ENCODE assay signal across 22 cellular contexts in the genomic region with DNA sequence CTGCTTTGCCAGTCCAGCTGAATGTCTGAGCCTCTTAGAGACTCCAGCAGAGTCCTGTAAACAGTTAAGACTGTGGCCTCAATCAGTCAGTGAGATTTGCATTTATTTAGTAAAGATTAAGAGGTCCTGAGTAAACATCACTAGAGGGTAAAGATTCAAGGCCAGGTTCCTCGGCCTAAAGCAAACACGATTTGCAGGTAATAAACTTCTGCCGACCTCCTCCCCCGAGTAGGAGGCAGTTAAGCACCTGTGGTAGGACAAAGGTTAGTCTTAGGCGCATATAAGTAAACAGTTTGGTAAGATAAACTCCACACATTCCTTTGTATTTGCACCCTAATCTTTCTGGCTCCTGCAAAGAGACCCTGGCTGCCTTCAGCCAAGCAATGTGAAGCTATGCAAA.
"Had no signal": no experiment of that assay in that cellular context is flagged by ENCODE, and none has a peak within 500 bp of the region (broad histone marks: within the 10 kb centered on the region; RNA-seq: fewer than 3 reads in every experiment).

No MANE protein-coding gene starts in this region.

- H3K4me1 Mint-ChIP-seq: activated naive CD8-positive, alpha-beta T cell treated with anti-CD3 and anti-CD28 coated beads for 36 hours; activated T-helper 17 cell treated with anti-CD3 and anti-CD28 coated beads, Interleukin-2, amount 50 U/mL, for 72 hours; immature natural killer cell; memory B cell; naive thymus-derived CD4-positive, alpha-beta T cell; neural progenitor cell; stimulated activated effector memory CD8-positive, alpha-beta T cell treated with anti-CD3 and anti-CD28 coated beads, Interleukin-12 subunit alpha, Interleukin-12 subunit beta, amount 100 ng/mL, for 72 hours had no signal

- H3K4me3 ChIP-seq: neural progenitor cell, stomach, upper lobe of left lung had no signal

- H3K27ac ChIP-seq: neural progenitor cell, stomach, upper lobe of left lung had no signal

- H3K9me3 Mint-ChIP-seq: activated T-helper 17 cell treated with anti-CD3 and anti-CD28 coated beads, Interleukin-2, amount 50 U/mL, for 72 hours had no signal

- H3K9ac ChIP-seq: neural progenitor cell had no signal

- H3K27me3 Mint-ChIP-seq: activated CD8-positive, alpha-beta T cell treated with anti-CD3 and anti-CD28 coated beads for 36 hours; activated naive CD8-positive, alpha-beta T cell treated with anti-CD3 and anti-CD28 coated beads for 36 hours; activated T-helper 17 cell treated with anti-CD3 and anti-CD28 coated beads, Interleukin-2, amount 50 U/mL, for 72 hours; effector memory CD8-positive, alpha-beta T cell; memory B cell; naive thymus-derived CD4-positive, alpha-beta T cell had no signal

- H3K27me3 ChIP-seq: neural progenitor cell, stomach, upper lobe of left lung had no signal

- H3K9me3 ChIP-seq: upper lobe of left lung had no signal

- H3K27ac Mint-ChIP-seq: activated CD8-positive, alpha-beta T cell treated with anti-CD3 and anti-CD28 coated beads for 36 hours; activated naive CD8-positive, alpha-beta T cell treated with anti-CD3 and anti-CD28 coated beads for 36 hours; activated T-helper 17 cell treated with anti-CD3 and anti-CD28 coated beads, Interleukin-2, amount 50 U/mL, for 72 hours; effector memory CD8-positive, alpha-beta T cell; immature natural killer cell; memory B cell; naive thymus-derived CD4-positive, alpha-beta T cell; neural progenitor cell; stimulated activated effector memory CD8-positive, alpha-beta T cell treated with anti-CD3 and anti-CD28 coated beads, Interleukin-12 subunit alpha, Interleukin-12 subunit beta, amount 100 ng/mL, for 72 hours had no signal

- ATAC-seq: activated CD8-positive, alpha-beta T cell treated with anti-CD3 and anti-CD28 coated beads for 36 hours; activated T-helper 17 cell treated with anti-CD3 and anti-CD28 coated beads, Interleukin-2, amount 50 U/mL, for 72 hours; effector memory CD8-positive, alpha-beta T cell; naive thymus-derived CD4-positive, alpha-beta T cell; sciatic nerve; stimulated activated effector memory CD8-positive, alpha-beta T cell treated with anti-CD3 and anti-CD28 coated beads, Interleukin-12 subunit alpha, Interleukin-12 subunit beta, amount 100 ng/mL, for 72 hours had no signal

- H3K36me3 Mint-ChIP-seq: activated naive CD8-positive, alpha-beta T cell treated with anti-CD3 and anti-CD28 coated beads for 36 hours; immature natural killer cell; memory B cell; naive thymus-derived CD4-positive, alpha-beta T cell; neural progenitor cell; stimulated activated effector memory CD8-positive, alpha-beta T cell treated with anti-CD3 and anti-CD28 coated beads, Interleukin-12 subunit alpha, Interleukin-12 subunit beta, amount 100 ng/mL, for 72 hours had no signal

- H3K4me1 ChIP-seq: neural progenitor cell, stomach, upper lobe of left lung had no signal

- H3K4me3 Mint-ChIP-seq: activated CD8-positive, alpha-beta T cell treated with anti-CD3 and anti-CD28 coated beads for 36 hours; activated naive CD8-positive, alpha-beta T cell treated with anti-CD3 and anti-CD28 coated beads for 36 hours; activated T-helper 17 cell treated with anti-CD3 and anti-CD28 coated beads, Interleukin-2, amount 50 U/mL, for 72 hours; effector memory CD8-positive, alpha-beta T cell; immature natural killer cell; memory B cell; naive thymus-derived CD4-positive, alpha-beta T cell; neural progenitor cell; stimulated activated effector memory CD8-positive, alpha-beta T cell treated with anti-CD3 and anti-CD28 coated beads, Interleukin-12 subunit alpha, Interleukin-12 subunit beta, amount 100 ng/mL, for 72 hours had no signal

- DNase-seq: activated CD4-positive, alpha-beta T cell treated with anti-CD3 and anti-CD28 coated beads for 48 hours; activated CD4-positive, CD25-positive, alpha-beta regulatory T cell; activated CD8-positive, alpha-beta T cell treated with anti-CD3 and anti-CD28 coated beads for 36 hours; activated naive CD4-positive, alpha-beta T cell; activated naive CD8-positive, alpha-beta T cell treated with anti-CD3 and anti-CD28 coated beads for 36 hours; activated T-cell treated with anti-CD3 and anti-CD28 coated beads, Interleukin-2, amount 50 U/mL, for 1 hour; amniotic stem cell; effector memory CD8-positive, alpha-beta T cell; foreskin fibroblast; glutamatergic neuron; immature natural killer cell; kidney glomerular epithelial cell; naive thymus-derived CD4-positive, alpha-beta T cell; stimulated activated CD4-positive, alpha-beta T cell treated with anti-CD3 and anti-CD28 coated beads, Interleukin-4, amount 100 ng/mL, for 24 hours; stomach; T-helper 9 cell; upper lobe of left lung had no signal

- H3K36me3 ChIP-seq: neural progenitor cell, stomach, upper lobe of left lung had no signal
